Comparison of ENCODE assay signal across 2 cellular contexts in the genomic region with DNA sequence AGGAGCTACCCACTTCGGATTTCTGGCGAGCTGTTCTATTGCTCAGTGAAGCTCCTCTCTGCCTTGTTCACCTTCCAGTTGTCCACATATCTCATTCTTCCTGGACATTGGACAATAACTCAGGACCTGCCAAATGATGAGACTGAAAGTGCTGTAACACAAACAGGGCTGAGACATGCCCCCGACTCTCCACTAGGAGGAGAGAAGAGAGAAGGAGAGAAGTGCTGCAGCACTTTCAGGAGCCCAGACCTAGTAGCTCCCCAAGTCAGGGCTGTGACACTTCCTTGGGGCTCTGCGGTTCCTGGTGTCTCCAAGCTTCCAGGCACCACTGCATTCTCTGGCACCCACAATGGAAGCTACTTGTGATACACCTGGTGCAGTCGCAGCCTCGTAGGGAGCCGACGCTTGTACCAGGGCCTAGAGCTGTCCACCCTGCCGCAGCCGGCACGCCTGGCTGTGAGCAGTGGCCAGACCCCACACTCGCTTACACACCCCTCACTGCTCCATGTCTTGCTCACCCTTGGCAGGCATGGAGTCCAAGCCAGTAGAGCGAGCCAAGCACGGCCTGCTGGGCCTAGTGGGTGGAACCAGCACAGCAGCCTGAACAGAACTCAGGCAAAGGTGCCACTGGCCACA.
TF ChIP-seq lines count a peak whose summit lies in the region.

No MANE protein-coding gene starts in this region.

TF ChIP-seq in GM23338, 12 proteins besides CTCF, POLR2A, EP300 and RAD21 (continues in another document):
- no peak for TF ChIP-seq CREB1 (CRISPR knock-in tag; IDR thresholded peaks at IDR 0.05; ENCODE audit: low read depth)
- TF ChIP-seq, protein P1, sequence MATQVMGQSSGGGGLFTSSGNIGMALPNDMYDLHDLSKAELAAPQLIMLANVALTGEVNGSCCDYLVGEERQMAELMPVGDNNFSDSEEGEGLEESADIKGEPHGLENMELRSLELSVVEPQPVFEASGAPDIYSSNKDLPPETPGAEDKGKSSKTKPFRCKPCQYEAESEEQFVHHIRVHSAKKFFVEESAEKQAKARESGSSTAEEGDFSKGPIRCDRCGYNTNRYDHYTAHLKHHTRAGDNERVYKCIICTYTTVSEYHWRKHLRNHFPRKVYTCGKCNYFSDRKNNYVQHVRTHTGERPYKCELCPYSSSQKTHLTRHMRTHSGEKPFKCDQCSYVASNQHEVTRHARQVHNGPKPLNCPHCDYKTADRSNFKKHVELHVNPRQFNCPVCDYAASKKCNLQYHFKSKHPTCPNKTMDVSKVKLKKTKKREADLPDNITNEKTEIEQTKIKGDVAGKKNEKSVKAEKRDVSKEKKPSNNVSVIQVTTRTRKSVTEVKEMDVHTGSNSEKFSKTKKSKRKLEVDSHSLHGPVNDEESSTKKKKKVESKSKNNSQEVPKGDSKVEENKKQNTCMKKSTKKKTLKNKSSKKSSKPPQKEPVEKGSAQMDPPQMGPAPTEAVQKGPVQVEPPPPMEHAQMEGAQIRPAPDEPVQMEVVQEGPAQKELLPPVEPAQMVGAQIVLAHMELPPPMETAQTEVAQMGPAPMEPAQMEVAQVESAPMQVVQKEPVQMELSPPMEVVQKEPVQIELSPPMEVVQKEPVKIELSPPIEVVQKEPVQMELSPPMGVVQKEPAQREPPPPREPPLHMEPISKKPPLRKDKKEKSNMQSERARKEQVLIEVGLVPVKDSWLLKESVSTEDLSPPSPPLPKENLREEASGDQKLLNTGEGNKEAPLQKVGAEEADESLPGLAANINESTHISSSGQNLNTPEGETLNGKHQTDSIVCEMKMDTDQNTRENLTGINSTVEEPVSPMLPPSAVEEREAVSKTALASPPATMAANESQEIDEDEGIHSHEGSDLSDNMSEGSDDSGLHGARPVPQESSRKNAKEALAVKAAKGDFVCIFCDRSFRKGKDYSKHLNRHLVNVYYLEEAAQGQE (IDR thresholded peaks at IDR 0.05; ENCODE audit: unreplicated experiment), result no peak
- no peak for TF ChIP-seq NANOG (IDR thresholded peaks at IDR 0.05; ENCODE audit: borderline replicate concordance)
- TF ChIP-seq, protein P2, sequence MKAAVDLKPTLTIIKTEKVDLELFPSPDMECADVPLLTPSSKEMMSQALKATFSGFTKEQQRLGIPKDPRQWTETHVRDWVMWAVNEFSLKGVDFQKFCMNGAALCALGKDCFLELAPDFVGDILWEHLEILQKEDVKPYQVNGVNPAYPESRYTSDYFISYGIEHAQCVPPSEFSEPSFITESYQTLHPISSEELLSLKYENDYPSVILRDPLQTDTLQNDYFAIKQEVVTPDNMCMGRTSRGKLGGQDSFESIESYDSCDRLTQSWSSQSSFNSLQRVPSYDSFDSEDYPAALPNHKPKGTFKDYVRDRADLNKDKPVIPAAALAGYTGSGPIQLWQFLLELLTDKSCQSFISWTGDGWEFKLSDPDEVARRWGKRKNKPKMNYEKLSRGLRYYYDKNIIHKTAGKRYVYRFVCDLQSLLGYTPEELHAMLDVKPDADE (IDR thresholded peaks at IDR 0.05), result no peak
- no peak for TF ChIP-seq EZH2phosphoT487 (IDR thresholded peaks at IDR 0.05; ENCODE audit: unreplicated experiment)
- TF ChIP-seq, protein P3, sequence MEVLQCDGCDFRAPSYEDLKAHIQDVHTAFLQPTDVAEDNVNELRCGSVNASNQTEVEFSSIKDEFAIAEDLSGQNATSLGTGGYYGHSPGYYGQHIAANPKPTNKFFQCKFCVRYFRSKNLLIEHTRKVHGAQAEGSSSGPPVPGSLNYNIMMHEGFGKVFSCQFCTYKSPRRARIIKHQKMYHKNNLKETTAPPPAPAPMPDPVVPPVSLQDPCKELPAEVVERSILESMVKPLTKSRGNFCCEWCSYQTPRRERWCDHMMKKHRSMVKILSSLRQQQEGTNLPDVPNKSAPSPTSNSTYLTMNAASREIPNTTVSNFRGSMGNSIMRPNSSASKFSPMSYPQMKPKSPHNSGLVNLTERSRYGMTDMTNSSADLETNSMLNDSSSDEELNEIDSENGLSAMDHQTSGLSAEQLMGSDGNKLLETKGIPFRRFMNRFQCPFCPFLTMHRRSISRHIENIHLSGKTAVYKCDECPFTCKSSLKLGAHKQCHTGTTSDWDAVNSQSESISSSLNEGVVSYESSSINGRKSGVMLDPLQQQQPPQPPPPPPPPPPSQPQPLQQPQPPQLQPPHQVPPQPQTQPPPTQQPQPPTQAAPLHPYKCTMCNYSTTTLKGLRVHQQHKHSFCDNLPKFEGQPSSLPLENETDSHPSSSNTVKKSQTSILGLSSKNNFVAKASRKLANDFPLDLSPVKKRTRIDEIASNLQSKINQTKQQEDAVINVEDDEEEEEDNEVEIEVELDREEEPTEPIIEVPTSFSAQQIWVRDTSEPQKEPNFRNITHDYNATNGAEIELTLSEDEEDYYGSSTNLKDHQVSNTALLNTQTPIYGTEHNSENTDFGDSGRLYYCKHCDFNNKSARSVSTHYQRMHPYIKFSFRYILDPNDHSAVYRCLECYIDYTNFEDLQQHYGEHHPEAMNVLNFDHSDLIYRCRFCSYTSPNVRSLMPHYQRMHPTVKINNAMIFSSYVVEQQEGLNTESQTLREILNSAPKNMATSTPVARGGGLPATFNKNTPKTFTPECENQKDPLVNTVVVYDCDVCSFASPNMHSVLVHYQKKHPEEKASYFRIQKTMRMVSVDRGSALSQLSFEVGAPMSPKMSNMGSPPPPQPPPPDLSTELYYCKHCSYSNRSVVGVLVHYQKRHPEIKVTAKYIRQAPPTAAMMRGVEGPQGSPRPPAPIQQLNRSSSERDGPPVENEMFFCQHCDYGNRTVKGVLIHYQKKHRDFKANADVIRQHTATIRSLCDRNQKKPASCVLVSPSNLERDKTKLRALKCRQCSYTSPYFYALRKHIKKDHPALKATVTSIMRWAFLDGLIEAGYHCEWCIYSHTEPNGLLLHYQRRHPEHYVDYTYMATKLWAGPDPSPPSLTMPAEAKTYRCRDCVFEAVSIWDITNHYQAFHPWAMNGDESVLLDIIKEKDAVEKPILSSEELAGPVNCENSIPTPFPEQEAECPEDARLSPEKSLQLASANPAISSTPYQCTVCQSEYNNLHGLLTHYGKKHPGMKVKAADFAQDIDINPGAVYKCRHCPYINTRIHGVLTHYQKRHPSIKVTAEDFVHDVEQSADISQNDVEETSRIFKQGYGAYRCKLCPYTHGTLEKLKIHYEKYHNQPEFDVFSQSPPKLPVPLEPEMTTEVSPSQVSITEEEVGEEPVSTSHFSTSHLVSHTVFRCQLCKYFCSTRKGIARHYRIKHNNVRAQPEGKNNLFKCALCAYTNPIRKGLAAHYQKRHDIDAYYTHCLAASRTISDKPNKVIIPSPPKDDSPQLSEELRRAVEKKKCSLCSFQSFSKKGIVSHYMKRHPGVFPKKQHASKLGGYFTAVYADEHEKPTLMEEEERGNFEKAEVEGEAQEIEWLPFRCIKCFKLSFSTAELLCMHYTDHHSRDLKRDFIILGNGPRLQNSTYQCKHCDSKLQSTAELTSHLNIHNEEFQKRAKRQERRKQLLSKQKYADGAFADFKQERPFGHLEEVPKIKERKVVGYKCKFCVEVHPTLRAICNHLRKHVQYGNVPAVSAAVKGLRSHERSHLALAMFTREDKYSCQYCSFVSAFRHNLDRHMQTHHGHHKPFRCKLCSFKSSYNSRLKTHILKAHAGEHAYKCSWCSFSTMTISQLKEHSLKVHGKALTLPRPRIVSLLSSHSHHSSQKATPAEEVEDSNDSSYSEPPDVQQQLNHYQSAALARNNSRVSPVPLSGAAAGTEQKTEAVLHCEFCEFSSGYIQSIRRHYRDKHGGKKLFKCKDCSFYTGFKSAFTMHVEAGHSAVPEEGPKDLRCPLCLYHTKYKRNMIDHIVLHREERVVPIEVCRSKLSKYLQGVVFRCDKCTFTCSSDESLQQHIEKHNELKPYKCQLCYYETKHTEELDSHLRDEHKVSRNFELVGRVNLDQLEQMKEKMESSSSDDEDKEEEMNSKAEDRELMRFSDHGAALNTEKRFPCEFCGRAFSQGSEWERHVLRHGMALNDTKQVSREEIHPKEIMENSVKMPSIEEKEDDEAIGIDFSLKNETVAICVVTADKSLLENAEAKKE (CRISPR knock-in tag; IDR thresholded peaks at IDR 0.05), result no peak
- TF ChIP-seq ZNF114 (CRISPR knock-in tag; IDR thresholded peaks at IDR 0.05), result no peak
- no peak for TF ChIP-seq STAT1 (IDR thresholded peaks at IDR 0.05; ENCODE audit: unreplicated experiment)
- no peak for TF ChIP-seq JUNB (IDR thresholded peaks at IDR 0.05; ENCODE audit: unreplicated experiment)

TF ChIP-seq in H1, 55 proteins besides CTCF, POLR2A, EP300 and RAD21:
- no peak for TF ChIP-seq TBP (IDR thresholded peaks at IDR 0.05; ENCODE audit: low read depth, low read length)
